In genomic region chr11:64969209-64969608, GRCh38 we compare ENCODE assay signal across 12 cellular contexts. TPM values are rescaled to one million over a fixed set of nuclear protein-coding genes. Genes with fewer than 3 reads are reported as not detected.
DNase-seq lines count a peak whose midpoint lies in the region; ATAC-seq and TF ChIP-seq lines count a peak whose summit lies in the region.
"Had no signal": no experiment of that assay in that cellular context is flagged by ENCODE, and none has a peak within 500 bp of the region (broad histone marks: within the 10 kb centered on the region; RNA-seq: fewer than 3 reads in every experiment).

No MANE protein-coding gene starts in this region.

- H3K9me3 ChIP-seq in mesenchymal stem cell (ENCODE audit: control insufficient read depth, low read length), result no peaks in the 10 kb centered on the region

- H2BK120ac ChIP-seq in mesenchymal stem cell (ENCODE audit: low read depth, low read length), result no peak overlapping the region

- H4K91ac ChIP-seq in mesenchymal stem cell (ENCODE audit: low read length), result no peak overlapping the region

- H2BK15ac ChIP-seq in mesenchymal stem cell (ENCODE audit: low read depth, poor library complexity, severe bottlenecking), result no peak overlapping the region

- no peak overlapping the region for H3K4ac ChIP-seq in mesenchymal stem cell (ENCODE audit: low read depth in 1 of 2, low read length in 2 of 2)

- no peak overlapping the region for H2AFZ ChIP-seq in mesenchymal stem cell (ENCODE audit: low read depth, low read length)

- no peak for TF ChIP-seq CTCF in brain microvascular endothelial cell (IDR thresholded peaks at IDR 0.05; ENCODE audit: low read depth, low read length, missing control alignments)
- TF ChIP-seq CTCF in lower leg skin (IDR thresholded peaks at IDR 0.05), result no peak

- no peak overlapping the region for H3K23ac ChIP-seq in mesenchymal stem cell (ENCODE audit: low read length in 2 of 2)

- no peak overlapping the region for H3K9ac ChIP-seq in mesenchymal stem cell (ENCODE audit: low read length)

- TF ChIP-seq POLR2A in lower leg skin (IDR thresholded peaks at IDR 0.05), result no peak

- in situ Hi-C loops in brain microvascular endothelial cell (cut with HindIII; ENCODE audit: low pct_ligation_motif_present, low sequenced_read_pairs), result no loop called here

- no peak for ATAC-seq in HG02759 (IDR thresholded peaks at IDR 0.05; ENCODE audit: unreplicated experiment)

- 45% methylated on average over 5 of the region's 5 CpGs for WGBS in mesenchymal stem cell
- 27% methylated on average over 5 of the region's 5 CpGs for WGBS in lower leg skin, 2 donors

- no peak overlapping the region for H2BK5ac ChIP-seq in mesenchymal stem cell (ENCODE audit: low read depth, low read length, poor library complexity, severe bottlenecking)

- no peaks in the 10 kb centered on the region for H3K4me1 ChIP-seq in mesenchymal stem cell (ENCODE audit: control insufficient read depth, insufficient read depth, low read depth, low read length)

- H3K36me3 ChIP-seq in brain microvascular endothelial cell (replicated peaks), result no peaks in the 10 kb centered on the region
- H3K36me3 ChIP-seq in mesenchymal stem cell (ENCODE audit: control insufficient read depth in 1 of 2, insufficient read depth in 2 of 2, low read depth in 1 of 2, low read length in 2 of 2), result no peaks in the 10 kb centered on the region

- H3K27ac ChIP-seq in brain microvascular endothelial cell, result no peak overlapping the region
- H3K27ac ChIP-seq in mesenchymal stem cell (ENCODE audit: low read length, poor library complexity, severe bottlenecking), result no peak overlapping the region
- H3K27ac ChIP-seq: coronary artery had no signal

- no peak overlapping the region for H3K14ac ChIP-seq in mesenchymal stem cell (ENCODE audit: low read length in 2 of 2)

- no peak overlapping the region for H3K18ac ChIP-seq in mesenchymal stem cell (ENCODE audit: low read depth in 1 of 2, low read length in 2 of 2)

- H3K4me2 ChIP-seq in mesenchymal stem cell (ENCODE audit: low read length, poor library complexity, severe bottlenecking), result no peak overlapping the region

- intact Hi-C loops in lower leg skin (cut with DNase I; ENCODE audit: low total_unique reads), result no loop called here

- H4K8ac ChIP-seq in mesenchymal stem cell (ENCODE audit: low read length), result no peak overlapping the region

- no peaks in the 10 kb centered on the region for H3K79me1 ChIP-seq in mesenchymal stem cell (replicated peaks; ENCODE audit: low read length, poor library complexity, severe bottlenecking)

- H3K27me3 ChIP-seq in brain microvascular endothelial cell (replicated peaks) (no peaks in the 10 kb centered on the region), mesenchymal stem cell (ENCODE audit: control insufficient read depth in 1 of 2, insufficient read depth in 1 of 2, low read length in 2 of 2) (peaks cover 0 to 13% of the 10 kb centered on the region in 2 experiments)

- H2BK12ac ChIP-seq in mesenchymal stem cell (ENCODE audit: low read length in 2 of 2), result no peak overlapping the region

- H3K4me3 ChIP-seq in brain microvascular endothelial cell (ENCODE audit: low read depth, low read length) (no peak overlapping the region), mesenchymal stem cell (ENCODE audit: insufficient read depth in 1 of 2, low read depth in 1 of 2, low read length in 2 of 2) (no peak overlapping the region), lower leg skin (ENCODE audit: low read depth, poor library complexity, severe bottlenecking) (no peak overlapping the region)
- H3K4me3 ChIP-seq: coronary artery had no signal

- DNase-seq in ELR (ENCODE audit: low read depth) (peak; percentile 86), NCI-H2227 (lab: John Stamatoyannopoulos, UW; ENCODE audit: unreplicated experiment) (peak; percentile 66), brain microvascular endothelial cell (peak; percentile 14), mesenchymal stem cell (peak; percentile 70), T-helper 9 cell (no peak), lower leg skin (ENCODE audit: low spot score in 2 of 2) (no peak)
- DNase-seq: activated CD8-positive, alpha-beta memory T cell treated with anti-CD3 and anti-CD28 coated beads, Interleukin-2, amount 50 U/mL, for 48 hours; NCI-H2107; stimulated activated CD4-positive, alpha-beta T cell treated with anti-CD3 and anti-CD28 coated beads, Interleukin-2, amount 100 ng/mL, for 48 hours had no signal

- H2AK5ac ChIP-seq in mesenchymal stem cell (ENCODE audit: low read length, severe bottlenecking), result no peak overlapping the region

RNA-seq across cellular contexts. Expression of gene MAJIN, which starts 2.7 kb away (rescaled TPM):
- not detected for polyA plus RNA-seq in mesenchymal stem cell (2013, experiment 1 of 2)
- not detected for polyA plus RNA-seq in mesenchymal stem cell (2013, experiment 2 of 2)
- total RNA-seq in lower leg skin, result not detected
- total RNA-seq: temporal lobe had no signal

RNA-seq across cellular contexts. Expression of gene BATF2, which starts 27.6 kb away (rescaled TPM):
- polyA plus RNA-seq in mesenchymal stem cell (2013, experiment 1 of 2), result 2.2 TPM
- 2.3 TPM for polyA plus RNA-seq in mesenchymal stem cell (2013, experiment 2 of 2)
- total RNA-seq in lower leg skin, result under 1 TPM in 2 of 4 donors, not detected in 2; 0.15 to 0.62 TPM
- total RNA-seq: temporal lobe had no signal

RNA-seq across cellular contexts. Expression of gene GPHA2, which starts 33.5 kb away (rescaled TPM):
- polyA plus RNA-seq in mesenchymal stem cell (2013, experiment 1 of 2), result not detected
- not detected for polyA plus RNA-seq in mesenchymal stem cell (2013, experiment 2 of 2)
- total RNA-seq in lower leg skin, result not detected
- total RNA-seq: temporal lobe had no signal

RNA-seq across cellular contexts. Expression of gene PPP2R5B, which starts 44.7 kb away (rescaled TPM):
- polyA plus RNA-seq in mesenchymal stem cell (2013, experiment 1 of 2), result 16.6 TPM
- polyA plus RNA-seq in mesenchymal stem cell (2013, experiment 2 of 2), result 15.1 TPM
- total RNA-seq in lower leg skin, result 10 to 100 TPM; 21.8 to 43.6 (median 34.0) TPM

RNA-seq across cellular contexts. Expression of gene ARL2, which starts 44.8 kb away (rescaled TPM):
- polyA plus RNA-seq in mesenchymal stem cell (2013, experiment 1 of 2), result 86.1 TPM
- 84.5 TPM for polyA plus RNA-seq in mesenchymal stem cell (2013, experiment 2 of 2)
- total RNA-seq in lower leg skin, result 100 to 1,000 TPM; 101 to 260 (median 110) TPM

Comparison
In these comparisons a context has a peak if more than half of its experiments do, and no peak if none do; other contexts are left out.
1. DNase-seq: peak in ELR (single experiment), NCI-H2227 (single experiment), brain microvascular endothelial cell (single experiment) and mesenchymal stem cell (single experiment); none in T-helper 9 cell (single experiment) and lower leg skin (0 of 2).